In genomic region chr3:125006190-125006855, GRCh38 we compare ENCODE assay signal across 19 cellular contexts. TPM values are rescaled to one million over a fixed set of nuclear protein-coding genes. Genes with fewer than 3 reads are reported as not detected.
DNase-seq lines count a peak whose midpoint lies in the region; ATAC-seq, FAIRE-seq and TF ChIP-seq lines count a peak whose summit lies in the region.
"Had no signal": no experiment of that assay in that cellular context is flagged by ENCODE, and none has a peak within 500 bp of the region (broad histone marks: within the 10 kb centered on the region; RNA-seq: fewer than 3 reads in every experiment).

No MANE protein-coding gene starts in this region.

- no peak for FAIRE-seq in kidney (lab: Jason Lieb, UNC)
- FAIRE-seq: GM19239, H1 had no signal

- no peak overlapping the region for H3K9ac ChIP-seq in kidney (ENCODE audit: low read length in 2 of 2)

- peaks cover 0 to 61% (median 34%) of the 10 kb centered on the region in 5 donors for H3K36me3 Mint-ChIP-seq in naive thymus-derived CD4-positive, alpha-beta T cell
- H3K36me3 Mint-ChIP-seq in T-helper 2 cell treated with Interferon-gamma antibody and Interleukin-4, amounts not matched to agents 5 μg/mL and 100 μg/mL, for 36 hours (ENCODE audit: low read depth), result peaks cover 89% of the 10 kb centered on the region

- 73% methylated on average over 8 of the region's 8 CpGs for WGBS in right cardiac atrium
- WGBS in prostate gland, result 48% methylated on average over 8 of the region's 8 CpGs

- no peak for TF ChIP-seq CTCF in kidney (IDR thresholded peaks at IDR 0.05; ENCODE audit: borderline replicate concordance, extremely low read depth, insufficient read depth)
- TF ChIP-seq CTCF in prostate gland (IDR thresholded peaks at IDR 0.05), result no peak

- POLR2A ChIA-PET in naive thymus-derived CD4-positive, alpha-beta T cell (lab: Charles Lee), result interaction anchor here (0.5 to 0.9 kb wide), 2 partner anchors 24 to 40 kb away, joined by 3 read pairs; no protein-coding TSS in a partner anchor

- H3K36me3 ChIP-seq in naive thymus-derived CD4-positive, alpha-beta T cell (ENCODE audit: control insufficient read depth in 2 of 3, insufficient read depth in 3 of 3, low read length in 3 of 3), result peaks cover 9 to 48% (median 33%) of the 10 kb centered on the region in 3 experiments
- H3K36me3 ChIP-seq in kidney (ENCODE audit: control insufficient read depth in 1 of 2, insufficient read depth in 2 of 2, low read length in 2 of 2), result peaks cover 6 to 24% of the 10 kb centered on the region in 2 donors
- peaks cover 0 to 3% of the 10 kb centered on the region in 2 donors for H3K36me3 ChIP-seq in prostate gland

- H3K9me3 ChIP-seq in right cardiac atrium (ENCODE audit: control insufficient read depth, low read length) (no peaks in the 10 kb centered on the region), kidney (ENCODE audit: control insufficient read depth in 1 of 2, low read length in 2 of 2) (no peaks in the 10 kb centered on the region), prostate gland (no peaks in the 10 kb centered on the region)
- no peaks in the 10 kb centered on the region for H3K9me3 ChIP-seq in naive thymus-derived CD4-positive, alpha-beta T cell (ENCODE audit: control insufficient read depth in 2 of 3, low read length in 3 of 3)

- no peaks in the 10 kb centered on the region for H3K9me3 Mint-ChIP-seq in naive thymus-derived CD4-positive, alpha-beta T cell
- no peaks in the 10 kb centered on the region for H3K9me3 Mint-ChIP-seq in T-helper 2 cell treated with Interferon-gamma antibody and Interleukin-4, amounts not matched to agents 5 μg/mL and 100 μg/mL, for 36 hours
- H3K9me3 Mint-ChIP-seq: HFFc6 had no signal

- H3K27me3 Mint-ChIP-seq in naive thymus-derived CD4-positive, alpha-beta T cell, result no peaks in the 10 kb centered on the region
- H3K27me3 Mint-ChIP-seq in T-helper 2 cell treated with Interferon-gamma antibody and Interleukin-4, amounts not matched to agents 5 μg/mL and 100 μg/mL, for 36 hours (ENCODE audit: low read depth), result no peaks in the 10 kb centered on the region

- peaks cover 4% of the 10 kb centered on the region for H3K4me1 ChIP-seq in right cardiac atrium (ENCODE audit: control insufficient read depth, insufficient read depth, low read length)
- peaks cover 10 to 36% of the 10 kb centered on the region in 2 donors for H3K4me1 ChIP-seq in naive thymus-derived CD4-positive, alpha-beta T cell (ENCODE audit: control insufficient read depth in 2 of 2, insufficient read depth in 2 of 2, low read length in 2 of 2)
- peaks cover 5 to 8% of the 10 kb centered on the region in 2 donors for H3K4me1 ChIP-seq in kidney (ENCODE audit: control insufficient read depth in 1 of 2, insufficient read depth in 1 of 2, low read depth in 1 of 2, low read length in 2 of 2)
- H3K4me1 ChIP-seq in prostate gland (replicated peaks), result peaks cover 14% of the 10 kb centered on the region

- H3K27me3 ChIP-seq in right cardiac atrium (ENCODE audit: control insufficient read depth, insufficient read depth), result no peaks in the 10 kb centered on the region
- no peaks in the 10 kb centered on the region for H3K27me3 ChIP-seq in naive thymus-derived CD4-positive, alpha-beta T cell (ENCODE audit: control insufficient read depth in 2 of 2, insufficient read depth in 2 of 2, low read length in 2 of 2)
- no peaks in the 10 kb centered on the region for H3K27me3 ChIP-seq in prostate gland (replicated peaks; ENCODE audit: insufficient read depth)

- H3K4me3 ChIP-seq in right cardiac atrium (ENCODE audit: low read length), result no peak overlapping the region
- no peak overlapping the region for H3K4me3 ChIP-seq in naive thymus-derived CD4-positive, alpha-beta T cell (ENCODE audit: low read length)
- H3K4me3 ChIP-seq in kidney (ENCODE audit: low read length in 2 of 2), result no peak overlapping the region
- no peak overlapping the region for H3K4me3 ChIP-seq in prostate gland
- H3K4me3 ChIP-seq: GM12878 had no signal

- CTCF ChIA-PET in naive thymus-derived CD4-positive, alpha-beta T cell (lab: Charles Lee), result interaction anchor here (0.5 kb wide), 1 partner anchor 12 kb away, joined by 7 read pairs; no protein-coding TSS in a partner anchor

- peak overlapping the region; percentile 7 for H3K27ac ChIP-seq in right cardiac atrium (ENCODE audit: low read length)
- no peak overlapping the region for H3K27ac ChIP-seq in naive thymus-derived CD4-positive, alpha-beta T cell (ENCODE audit: low read depth, low read length)
- no peak overlapping the region for H3K27ac ChIP-seq in kidney (ENCODE audit: low read depth in 2 of 2, low read length in 2 of 2)
- no peak overlapping the region for H3K27ac ChIP-seq in prostate gland
- H3K27ac ChIP-seq: HL-60 had no signal

- no peak for ATAC-seq in right cardiac atrium
- ATAC-seq in left ventricle myocardium superior, result no peak
- ATAC-seq in naive thymus-derived CD4-positive, alpha-beta T cell, result no peak
- ATAC-seq: GM12878, PC-3 had no signal

- H3K4me1 Mint-ChIP-seq in naive thymus-derived CD4-positive, alpha-beta T cell, result peaks cover 9 to 68% (median 49%) of the 10 kb centered on the region in 7 donors
- H3K4me1 Mint-ChIP-seq in T-helper 2 cell treated with Interferon-gamma antibody and Interleukin-4, amounts not matched to agents 5 μg/mL and 100 μg/mL, for 36 hours (ENCODE audit: low read depth), result peaks cover 15% of the 10 kb centered on the region

- DNase-seq in right cardiac atrium (no peak), left ventricle myocardium superior (no peak), astrocyte of the hippocampus (ENCODE audit: low read depth, low spot score) (peak; percentile 29), kidney (no peak), prostate gland (ENCODE audit: low spot score) (no peak)
- DNase-seq in naive thymus-derived CD4-positive, alpha-beta T cell, result no peak
- no peak for DNase-seq in T-helper 2 cell treated with Interferon-gamma antibody and Interleukin-4, amounts not matched to agents 5 μg/mL and 100 μg/mL, for 36 hours (ENCODE audit: low spot score)
- no peak for DNase-seq in effector CD8-positive, alpha-beta T cell (lab: John Stamatoyannopoulos, UW)
- DNase-seq: COR-L47, HFFc6, KBM-7, NCI-H1092, NCI-H2227 treated with DMSO at 0.1 percent for 48 hours, PC-3 had no signal

- intact Hi-C loops in right cardiac atrium (cut with DNase I), result loop anchor here in 1 of 4 donors (10.0 kb wide), 1 partner anchor 138 kb away; no protein-coding TSS in a partner anchor
- intact Hi-C loops in left ventricle myocardium superior (cut with micrococcal nuclease), result no loop called here
- intact Hi-C loops in naive thymus-derived CD4-positive, alpha-beta T cell (cut with micrococcal nuclease), result no loop called here
- intact Hi-C loops in kidney (cut with DNase I), result no loop called here
- intact Hi-C loops in prostate gland (cut with DNase I), result no loop called here

- H3K4me3 Mint-ChIP-seq in naive thymus-derived CD4-positive, alpha-beta T cell, result no peak overlapping the region
- no peak overlapping the region for H3K4me3 Mint-ChIP-seq in T-helper 2 cell treated with Interferon-gamma antibody and Interleukin-4, amounts not matched to agents 5 μg/mL and 100 μg/mL, for 36 hours
- H3K4me3 Mint-ChIP-seq: CD14-positive monocyte, HFFc6 had no signal

- TF ChIP-seq POLR2A in prostate gland (IDR thresholded peaks at IDR 0.05), result no peak

- H3K27ac Mint-ChIP-seq in naive thymus-derived CD4-positive, alpha-beta T cell, result peak overlapping the region in 7 of 9 donors; percentile 52 to 95 (median 84)
- H3K27ac Mint-ChIP-seq in T-helper 2 cell treated with Interferon-gamma antibody and Interleukin-4, amounts not matched to agents 5 μg/mL and 100 μg/mL, for 36 hours, result no peak overlapping the region
- H3K27ac Mint-ChIP-seq: HFFc6 had no signal

RNA-seq across cellular contexts. Expression of gene HEG1, which starts 49.5 kb away (rescaled TPM):
- total RNA-seq in right cardiac atrium (100 to 1,000 TPM; 130 to 193 (median 151) TPM), left ventricle myocardium superior (102 TPM), kidney (96.3 TPM), prostate gland (100 to 1,000 TPM in 1 of 2 donors, 10 to 100 TPM in 1; 27.5 to 130 TPM)
- polyA plus RNA-seq in right cardiac atrium (42.3 TPM), kidney (ENCODE audit: insufficient read depth, low read depth, low replicate concordance) (10.3 TPM)
- 10 to 100 TPM; 16.9 to 45.4 (median 20.0) TPM for total RNA-seq in naive thymus-derived CD4-positive, alpha-beta T cell
- 1 to 10 TPM; 2.1 to 5.4 TPM for polyA plus RNA-seq in naive thymus-derived CD4-positive, alpha-beta T cell
